In the genomic region with DNA sequence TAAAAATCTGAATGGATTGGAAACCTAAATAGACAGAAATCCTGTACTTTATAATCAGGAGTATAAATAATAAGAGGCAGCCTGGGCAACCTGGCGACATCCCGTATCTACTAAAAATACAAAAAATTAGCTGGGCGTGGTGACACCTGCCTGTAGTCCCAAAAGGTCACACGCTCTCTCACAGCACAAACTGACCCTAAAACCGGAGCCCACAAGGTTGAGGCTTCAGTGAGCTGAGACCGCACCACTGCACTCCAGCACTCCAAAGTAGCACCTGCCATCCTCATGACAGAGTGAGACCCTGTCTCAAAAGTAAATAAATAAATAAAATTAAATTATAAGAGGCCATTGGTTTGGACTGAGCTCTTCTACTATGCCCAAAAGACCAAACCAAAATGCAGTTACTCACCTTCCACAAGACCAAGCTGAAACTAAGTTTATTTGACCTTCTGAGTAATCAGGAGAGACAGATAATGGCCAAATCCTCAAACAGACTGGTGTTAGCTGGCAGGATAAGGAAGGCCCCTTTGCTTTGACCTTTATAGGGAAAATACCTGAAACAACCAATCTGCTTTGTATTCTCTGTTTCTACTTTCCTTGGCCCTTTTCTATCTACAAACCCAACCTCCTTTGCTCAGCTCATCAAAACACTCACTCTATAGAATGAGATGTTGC, we compare ENCODE assay signal across 1 cellular context.
TF ChIP-seq lines count a peak whose summit lies in the region.

No MANE protein-coding gene starts in this region.

TF ChIP-seq in GM12878, 131 proteins besides CTCF, POLR2A, EP300 and RAD21 (continued from another document):
- TF ChIP-seq, protein P1, sequence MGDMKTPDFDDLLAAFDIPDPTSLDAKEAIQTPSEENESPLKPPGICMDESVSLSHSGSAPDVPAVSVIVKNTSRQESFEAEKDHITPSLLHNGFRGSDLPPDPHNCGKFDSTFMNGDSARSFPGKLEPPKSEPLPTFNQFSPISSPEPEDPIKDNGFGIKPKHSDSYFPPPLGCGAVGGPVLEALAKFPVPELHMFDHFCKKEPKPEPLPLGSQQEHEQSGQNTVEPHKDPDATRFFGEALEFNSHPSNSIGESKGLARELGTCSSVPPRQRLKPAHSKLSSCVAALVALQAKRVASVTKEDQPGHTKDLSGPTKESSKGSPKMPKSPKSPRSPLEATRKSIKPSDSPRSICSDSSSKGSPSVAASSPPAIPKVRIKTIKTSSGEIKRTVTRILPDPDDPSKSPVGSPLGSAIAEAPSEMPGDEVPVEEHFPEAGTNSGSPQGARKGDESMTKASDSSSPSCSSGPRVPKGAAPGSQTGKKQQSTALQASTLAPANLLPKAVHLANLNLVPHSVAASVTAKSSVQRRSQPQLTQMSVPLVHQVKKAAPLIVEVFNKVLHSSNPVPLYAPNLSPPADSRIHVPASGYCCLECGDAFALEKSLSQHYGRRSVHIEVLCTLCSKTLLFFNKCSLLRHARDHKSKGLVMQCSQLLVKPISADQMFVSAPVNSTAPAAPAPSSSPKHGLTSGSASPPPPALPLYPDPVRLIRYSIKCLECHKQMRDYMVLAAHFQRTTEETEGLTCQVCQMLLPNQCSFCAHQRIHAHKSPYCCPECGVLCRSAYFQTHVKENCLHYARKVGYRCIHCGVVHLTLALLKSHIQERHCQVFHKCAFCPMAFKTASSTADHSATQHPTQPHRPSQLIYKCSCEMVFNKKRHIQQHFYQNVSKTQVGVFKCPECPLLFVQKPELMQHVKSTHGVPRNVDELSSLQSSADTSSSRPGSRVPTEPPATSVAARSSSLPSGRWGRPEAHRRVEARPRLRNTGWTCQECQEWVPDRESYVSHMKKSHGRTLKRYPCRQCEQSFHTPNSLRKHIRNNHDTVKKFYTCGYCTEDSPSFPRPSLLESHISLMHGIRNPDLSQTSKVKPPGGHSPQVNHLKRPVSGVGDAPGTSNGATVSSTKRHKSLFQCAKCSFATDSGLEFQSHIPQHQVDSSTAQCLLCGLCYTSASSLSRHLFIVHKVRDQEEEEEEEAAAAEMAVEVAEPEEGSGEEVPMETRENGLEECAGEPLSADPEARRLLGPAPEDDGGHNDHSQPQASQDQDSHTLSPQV (IDR thresholded peaks at IDR 0.05) = no peak
- TF ChIP-seq NFYA (IDR thresholded peaks at IDR 0.05; ENCODE audit: borderline replicate concordance, low read depth, low read length) = no peak
- no peak for TF ChIP-seq MEF2A (IDR thresholded peaks at IDR 0.05; ENCODE audit: insufficient read depth, low read depth, low read length)
- TF ChIP-seq, protein P2, sequence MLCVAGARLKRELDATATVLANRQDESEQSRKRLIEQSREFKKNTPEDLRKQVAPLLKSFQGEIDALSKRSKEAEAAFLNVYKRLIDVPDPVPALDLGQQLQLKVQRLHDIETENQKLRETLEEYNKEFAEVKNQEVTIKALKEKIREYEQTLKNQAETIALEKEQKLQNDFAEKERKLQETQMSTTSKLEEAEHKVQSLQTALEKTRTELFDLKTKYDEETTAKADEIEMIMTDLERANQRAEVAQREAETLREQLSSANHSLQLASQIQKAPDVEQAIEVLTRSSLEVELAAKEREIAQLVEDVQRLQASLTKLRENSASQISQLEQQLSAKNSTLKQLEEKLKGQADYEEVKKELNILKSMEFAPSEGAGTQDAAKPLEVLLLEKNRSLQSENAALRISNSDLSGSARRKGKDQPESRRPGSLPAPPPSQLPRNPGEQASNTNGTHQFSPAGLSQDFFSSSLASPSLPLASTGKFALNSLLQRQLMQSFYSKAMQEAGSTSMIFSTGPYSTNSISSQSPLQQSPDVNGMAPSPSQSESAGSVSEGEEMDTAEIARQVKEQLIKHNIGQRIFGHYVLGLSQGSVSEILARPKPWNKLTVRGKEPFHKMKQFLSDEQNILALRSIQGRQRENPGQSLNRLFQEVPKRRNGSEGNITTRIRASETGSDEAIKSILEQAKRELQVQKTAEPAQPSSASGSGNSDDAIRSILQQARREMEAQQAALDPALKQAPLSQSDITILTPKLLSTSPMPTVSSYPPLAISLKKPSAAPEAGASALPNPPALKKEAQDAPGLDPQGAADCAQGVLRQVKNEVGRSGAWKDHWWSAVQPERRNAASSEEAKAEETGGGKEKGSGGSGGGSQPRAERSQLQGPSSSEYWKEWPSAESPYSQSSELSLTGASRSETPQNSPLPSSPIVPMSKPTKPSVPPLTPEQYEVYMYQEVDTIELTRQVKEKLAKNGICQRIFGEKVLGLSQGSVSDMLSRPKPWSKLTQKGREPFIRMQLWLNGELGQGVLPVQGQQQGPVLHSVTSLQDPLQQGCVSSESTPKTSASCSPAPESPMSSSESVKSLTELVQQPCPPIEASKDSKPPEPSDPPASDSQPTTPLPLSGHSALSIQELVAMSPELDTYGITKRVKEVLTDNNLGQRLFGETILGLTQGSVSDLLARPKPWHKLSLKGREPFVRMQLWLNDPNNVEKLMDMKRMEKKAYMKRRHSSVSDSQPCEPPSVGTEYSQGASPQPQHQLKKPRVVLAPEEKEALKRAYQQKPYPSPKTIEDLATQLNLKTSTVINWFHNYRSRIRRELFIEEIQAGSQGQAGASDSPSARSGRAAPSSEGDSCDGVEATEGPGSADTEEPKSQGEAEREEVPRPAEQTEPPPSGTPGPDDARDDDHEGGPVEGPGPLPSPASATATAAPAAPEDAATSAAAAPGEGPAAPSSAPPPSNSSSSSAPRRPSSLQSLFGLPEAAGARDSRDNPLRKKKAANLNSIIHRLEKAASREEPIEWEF (IDR thresholded peaks at IDR 0.05; ENCODE audit: insufficient replicate concordance, low read depth, low read length) = no peak
- TF ChIP-seq EZH2 (IDR thresholded peaks at IDR 0.05; ENCODE audit: borderline replicate concordance, control insufficient read depth, low read depth, low read length) = no peak
- no peak for TF ChIP-seq ZZZ3 (IDR thresholded peaks at IDR 0.05; ENCODE audit: control insufficient read depth, insufficient read length, low read depth)
- TF ChIP-seq HDAC6 (IDR thresholded peaks at IDR 0.05; ENCODE audit: unreplicated experiment) = no peak
- no peak for TF ChIP-seq SMAD1 (IDR thresholded peaks at IDR 0.05; ENCODE audit: low read depth, partially characterized antibody)
- no peak for TF ChIP-seq MTA3 (IDR thresholded peaks at IDR 0.05; ENCODE audit: borderline replicate concordance, low read length)
- TF ChIP-seq NR2C1 (IDR thresholded peaks at IDR 0.05) = no peak; the same call in 1 of the 2 replicates
- no peak for TF ChIP-seq SMC3 (IDR thresholded peaks at IDR 0.05; ENCODE audit: borderline replicate concordance, low read length)
- no peak for TF ChIP-seq ASH2L (IDR thresholded peaks at IDR 0.05; ENCODE audit: borderline replicate concordance, low read depth)
- peak; percentile 51; the same call in 1 of the 2 replicates for TF ChIP-seq BCL11A (IDR thresholded peaks at IDR 0.05; ENCODE audit: low read depth, low read length)
- TF ChIP-seq, protein P3, sequence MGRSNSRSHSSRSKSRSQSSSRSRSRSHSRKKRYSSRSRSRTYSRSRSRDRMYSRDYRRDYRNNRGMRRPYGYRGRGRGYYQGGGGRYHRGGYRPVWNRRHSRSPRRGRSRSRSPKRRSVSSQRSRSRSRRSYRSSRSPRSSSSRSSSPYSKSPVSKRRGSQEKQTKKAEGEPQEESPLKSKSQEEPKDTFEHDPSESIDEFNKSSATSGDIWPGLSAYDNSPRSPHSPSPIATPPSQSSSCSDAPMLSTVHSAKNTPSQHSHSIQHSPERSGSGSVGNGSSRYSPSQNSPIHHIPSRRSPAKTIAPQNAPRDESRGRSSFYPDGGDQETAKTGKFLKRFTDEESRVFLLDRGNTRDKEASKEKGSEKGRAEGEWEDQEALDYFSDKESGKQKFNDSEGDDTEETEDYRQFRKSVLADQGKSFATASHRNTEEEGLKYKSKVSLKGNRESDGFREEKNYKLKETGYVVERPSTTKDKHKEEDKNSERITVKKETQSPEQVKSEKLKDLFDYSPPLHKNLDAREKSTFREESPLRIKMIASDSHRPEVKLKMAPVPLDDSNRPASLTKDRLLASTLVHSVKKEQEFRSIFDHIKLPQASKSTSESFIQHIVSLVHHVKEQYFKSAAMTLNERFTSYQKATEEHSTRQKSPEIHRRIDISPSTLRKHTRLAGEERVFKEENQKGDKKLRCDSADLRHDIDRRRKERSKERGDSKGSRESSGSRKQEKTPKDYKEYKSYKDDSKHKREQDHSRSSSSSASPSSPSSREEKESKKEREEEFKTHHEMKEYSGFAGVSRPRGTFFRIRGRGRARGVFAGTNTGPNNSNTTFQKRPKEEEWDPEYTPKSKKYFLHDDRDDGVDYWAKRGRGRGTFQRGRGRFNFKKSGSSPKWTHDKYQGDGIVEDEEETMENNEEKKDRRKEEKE (IDR thresholded peaks at IDR 0.05) = no peak
- no peak for TF ChIP-seq SUZ12 (IDR thresholded peaks at IDR 0.05; ENCODE audit: unreplicated experiment)
- TF ChIP-seq POLR2AphosphoS5 (IDR thresholded peaks at IDR 0.05; ENCODE audit: low read length) = no peak
- TF ChIP-seq KLF5 (IDR thresholded peaks at IDR 0.05; ENCODE audit: partially characterized antibody) = no peak
- no peak for TF ChIP-seq SP1 (IDR thresholded peaks at IDR 0.05; ENCODE audit: low read depth, low read length)
- no peak for TF ChIP-seq RBBP5 (conservative IDR thresholded peaks at IDR 0.05)
- no peak for TF ChIP-seq TARDBP (IDR thresholded peaks at IDR 0.05; ENCODE audit: borderline replicate concordance)
- TF ChIP-seq BRCA1 (IDR thresholded peaks at IDR 0.05; ENCODE audit: low read depth, low read length) = no peak
- TF ChIP-seq, protein P4, sequence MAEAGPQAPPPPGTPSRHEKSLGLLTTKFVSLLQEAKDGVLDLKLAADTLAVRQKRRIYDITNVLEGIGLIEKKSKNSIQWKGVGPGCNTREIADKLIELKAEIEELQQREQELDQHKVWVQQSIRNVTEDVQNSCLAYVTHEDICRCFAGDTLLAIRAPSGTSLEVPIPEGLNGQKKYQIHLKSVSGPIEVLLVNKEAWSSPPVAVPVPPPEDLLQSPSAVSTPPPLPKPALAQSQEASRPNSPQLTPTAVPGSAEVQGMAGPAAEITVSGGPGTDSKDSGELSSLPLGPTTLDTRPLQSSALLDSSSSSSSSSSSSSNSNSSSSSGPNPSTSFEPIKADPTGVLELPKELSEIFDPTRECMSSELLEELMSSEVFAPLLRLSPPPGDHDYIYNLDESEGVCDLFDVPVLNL (IDR thresholded peaks at IDR 0.05; ENCODE audit: low read depth, low read length) = no peak
- TF ChIP-seq PAX5 (IDR thresholded peaks at IDR 0.05; ENCODE audit: borderline replicate concordance, low read depth, low read length) = no peak
- no peak for TF ChIP-seq SREBF1 (IDR thresholded peaks at IDR 0.05; ENCODE audit: low read length)
- no peak for TF ChIP-seq CREB1 (IDR thresholded peaks at IDR 0.05; ENCODE audit: low read depth)
- 0 out of 2 replicates have a peak, but pooled peaks have one; percentile 23 for TF ChIP-seq IRF4 (IDR thresholded peaks at IDR 0.05; ENCODE audit: low read depth, low read length)
- TF ChIP-seq TBL1XR1 (IDR thresholded peaks at IDR 0.05; ENCODE audit: low read depth, low read length) = no peak
- TF ChIP-seq RFX5 (IDR thresholded peaks at IDR 0.05; ENCODE audit: low read depth, low read length) = no peak
- TF ChIP-seq MYC (IDR thresholded peaks at IDR 0.05; ENCODE audit: insufficient read depth, insufficient read length, insufficient replicate concordance, low read length, severe bottlenecking) = no peak
- TF ChIP-seq NFXL1 (IDR thresholded peaks at IDR 0.05; ENCODE audit: borderline replicate concordance) = no peak
- TF ChIP-seq, protein P5, sequence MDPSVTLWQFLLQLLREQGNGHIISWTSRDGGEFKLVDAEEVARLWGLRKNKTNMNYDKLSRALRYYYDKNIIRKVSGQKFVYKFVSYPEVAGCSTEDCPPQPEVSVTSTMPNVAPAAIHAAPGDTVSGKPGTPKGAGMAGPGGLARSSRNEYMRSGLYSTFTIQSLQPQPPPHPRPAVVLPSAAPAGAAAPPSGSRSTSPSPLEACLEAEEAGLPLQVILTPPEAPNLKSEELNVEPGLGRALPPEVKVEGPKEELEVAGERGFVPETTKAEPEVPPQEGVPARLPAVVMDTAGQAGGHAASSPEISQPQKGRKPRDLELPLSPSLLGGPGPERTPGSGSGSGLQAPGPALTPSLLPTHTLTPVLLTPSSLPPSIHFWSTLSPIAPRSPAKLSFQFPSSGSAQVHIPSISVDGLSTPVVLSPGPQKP (IDR thresholded peaks at IDR 0.05; ENCODE audit: low read depth, low read length) = no peak
- no peak for TF ChIP-seq MYB (IDR thresholded peaks at IDR 0.05; ENCODE audit: borderline replicate concordance, low read depth, low read length)
- TF ChIP-seq, protein P6, sequence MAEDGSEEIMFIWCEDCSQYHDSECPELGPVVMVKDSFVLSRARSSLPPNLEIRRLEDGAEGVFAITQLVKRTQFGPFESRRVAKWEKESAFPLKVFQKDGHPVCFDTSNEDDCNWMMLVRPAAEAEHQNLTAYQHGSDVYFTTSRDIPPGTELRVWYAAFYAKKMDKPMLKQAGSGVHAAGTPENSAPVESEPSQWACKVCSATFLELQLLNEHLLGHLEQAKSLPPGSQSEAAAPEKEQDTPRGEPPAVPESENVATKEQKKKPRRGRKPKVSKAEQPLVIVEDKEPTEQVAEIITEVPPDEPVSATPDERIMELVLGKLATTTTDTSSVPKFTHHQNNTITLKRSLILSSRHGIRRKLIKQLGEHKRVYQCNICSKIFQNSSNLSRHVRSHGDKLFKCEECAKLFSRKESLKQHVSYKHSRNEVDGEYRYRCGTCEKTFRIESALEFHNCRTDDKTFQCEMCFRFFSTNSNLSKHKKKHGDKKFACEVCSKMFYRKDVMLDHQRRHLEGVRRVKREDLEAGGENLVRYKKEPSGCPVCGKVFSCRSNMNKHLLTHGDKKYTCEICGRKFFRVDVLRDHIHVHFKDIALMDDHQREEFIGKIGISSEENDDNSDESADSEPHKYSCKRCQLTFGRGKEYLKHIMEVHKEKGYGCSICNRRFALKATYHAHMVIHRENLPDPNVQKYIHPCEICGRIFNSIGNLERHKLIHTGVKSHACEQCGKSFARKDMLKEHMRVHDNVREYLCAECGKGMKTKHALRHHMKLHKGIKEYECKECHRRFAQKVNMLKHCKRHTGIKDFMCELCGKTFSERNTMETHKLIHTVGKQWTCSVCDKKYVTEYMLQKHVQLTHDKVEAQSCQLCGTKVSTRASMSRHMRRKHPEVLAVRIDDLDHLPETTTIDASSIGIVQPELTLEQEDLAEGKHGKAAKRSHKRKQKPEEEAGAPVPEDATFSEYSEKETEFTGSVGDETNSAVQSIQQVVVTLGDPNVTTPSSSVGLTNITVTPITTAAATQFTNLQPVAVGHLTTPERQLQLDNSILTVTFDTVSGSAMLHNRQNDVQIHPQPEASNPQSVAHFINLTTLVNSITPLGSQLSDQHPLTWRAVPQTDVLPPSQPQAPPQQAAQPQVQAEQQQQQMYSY (CRISPR knock-in tag; IDR thresholded peaks at IDR 0.05) = no peak
